Comparison of ENCODE assay signal across 1 cellular context in the genomic region with DNA sequence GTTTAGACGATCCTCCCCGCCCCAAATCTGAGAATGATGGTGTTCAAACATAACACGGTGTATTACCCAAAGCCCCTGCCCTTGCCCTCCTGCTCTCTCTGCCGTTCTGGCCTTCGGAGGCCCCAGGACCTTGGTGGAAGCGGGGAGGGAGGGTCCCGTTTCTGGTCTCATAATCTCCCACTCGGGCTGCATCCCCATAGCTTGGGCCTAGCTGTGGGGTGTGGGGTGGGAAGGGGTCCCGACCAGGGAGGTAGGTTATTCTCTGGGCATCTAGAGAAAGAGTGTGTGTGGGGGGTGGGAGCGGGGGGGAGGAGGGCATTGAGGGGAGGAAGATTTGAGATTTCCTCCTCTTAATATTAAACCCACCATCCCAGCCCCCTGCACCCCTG.
TF ChIP-seq lines count a peak whose summit lies in the region.

No MANE protein-coding gene starts in this region.

TF ChIP-seq in IMR-90, 13 proteins besides CTCF, POLR2A, EP300 and RAD21 (continued from another document):
- TF ChIP-seq ELK1 (IDR thresholded peaks at IDR 0.05; ENCODE audit: borderline replicate concordance, low read depth, low read length) = no peak
